ENCODE assay signal across 15 cellular contexts in the genomic region with DNA sequence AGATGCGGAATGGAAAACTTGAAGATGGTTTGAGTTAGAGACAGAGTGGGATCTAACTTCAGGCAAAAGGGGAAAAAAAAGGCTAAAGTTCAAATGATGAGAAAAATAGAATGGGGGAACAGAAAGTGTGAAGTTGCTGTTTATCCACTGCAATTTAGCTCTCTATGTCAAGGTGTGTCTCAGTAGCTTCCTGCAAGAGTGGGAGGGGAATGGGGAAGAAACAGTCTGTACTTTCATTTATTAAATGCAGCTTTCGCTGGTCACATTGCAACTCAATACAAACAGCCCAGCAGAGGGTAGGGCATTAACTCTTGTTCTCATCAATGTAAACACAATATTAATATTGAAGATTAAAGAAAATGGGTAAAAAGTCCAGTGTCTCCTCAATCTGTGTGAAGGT.
A peak's percentile ranks its signal among the peaks of the same experiment; 100 is the strongest.
DNase-seq lines count a peak whose midpoint lies in the region; TF ChIP-seq lines count a peak whose summit lies in the region.
"Had no signal": no experiment of that assay in that cellular context is flagged by ENCODE, and none has a peak within 500 bp of the region (broad histone marks: within the 10 kb centered on the region; RNA-seq: fewer than 3 reads in every experiment).

No MANE protein-coding gene starts in this region.

- H3K4me1 ChIP-seq in spleen, result peaks cover 0 to 50% (median 15%) of the 10 kb centered on the region in 6 donors
- H3K4me1 ChIP-seq in CD4-positive, alpha-beta memory T cell (ENCODE audit: insufficient read depth, low read length), result no peaks in the 10 kb centered on the region
- H3K4me1 ChIP-seq: HAP-1 had no signal

- TF ChIP-seq CTCF in GM13976 (IDR thresholded peaks at IDR 0.05; ENCODE audit: borderline replicate concordance, control extremely low read depth, extremely low read depth, insufficient read depth, missing control alignments) (no peak), SU-DHL-6 (IDR thresholded peaks at IDR 0.05; ENCODE audit: insufficient read depth, low read length, poor library complexity, severe bottlenecking) (no peak), spleen (IDR thresholded peaks at IDR 0.05 in 8 of 11, conservative IDR thresholded peaks at IDR 0.05 in 3 of 11) (no peak)

- TF ChIP-seq POLR2A in spleen (IDR thresholded peaks at IDR 0.05), result no peak

- WGBS in spleen, 5 donors, result 77 to 92% (median 85%) methylated on average over 2 of the region's 2 CpGs

- no peaks in the 10 kb centered on the region for H3K9me3 Mint-ChIP-seq in activated T-cell treated with anti-CD3 and anti-CD28 coated beads, Interleukin-2, amount 50 U/mL, for 24 hours
- H3K9me3 Mint-ChIP-seq in CD4-positive, alpha-beta memory T cell, result no peaks in the 10 kb centered on the region

- peaks cover 24% of the 10 kb centered on the region for H3F3A ChIP-seq in SU-DHL-6 (ENCODE audit: insufficient read depth)

- no peaks in the 10 kb centered on the region for H3K36me3 ChIP-seq in SU-DHL-6 (ENCODE audit: low read length)
- peaks cover 0 to 32% (median 0%) of the 10 kb centered on the region in 6 donors for H3K36me3 ChIP-seq in spleen
- H3K36me3 ChIP-seq in CD4-positive, alpha-beta memory T cell (ENCODE audit: insufficient read depth, low read length), result no peaks in the 10 kb centered on the region
- H3K36me3 ChIP-seq: HAP-1 had no signal

- intact Hi-C loops in spleen (cut with DNase I; ENCODE audit: low total_unique reads), result no loop called here
- intact Hi-C loops in CD4-positive, alpha-beta memory T cell (cut with micrococcal nuclease), result no loop called here

- H3K79me2 ChIP-seq in SU-DHL-6 (ENCODE audit: insufficient read depth, low read length), result no peaks in the 10 kb centered on the region

- H3K4me3 ChIP-seq in GM08714 (ENCODE audit: low read length) (peak overlapping the region; percentile 29; the same call in 1 of the 2 replicates), SU-DHL-6 (ENCODE audit: insufficient read depth, low read length, poor library complexity, severe bottlenecking) (peak overlapping the region; percentile 28), spleen (no peak overlapping the region)
- H3K4me3 ChIP-seq in CD4-positive, alpha-beta memory T cell (ENCODE audit: low read length in 2 of 2), result no peak overlapping the region
- H3K4me3 ChIP-seq: HAP-1 had no signal

- H4K20me1 ChIP-seq in SU-DHL-6 (ENCODE audit: low read depth, low read length), result no peaks in the 10 kb centered on the region

- H3K27ac ChIP-seq in SU-DHL-6 (ENCODE audit: low read depth, low read length) (peak overlapping the region; percentile 88), spleen (peak overlapping the region in 7 of 8 donors; percentile 0 to 86 (median 61))
- no peak overlapping the region for H3K27ac ChIP-seq in CD4-positive, alpha-beta memory T cell (ENCODE audit: low read depth, low read length)

- POLR2A ChIA-PET in CD4-positive, alpha-beta memory T cell (lab: Charles Lee; ENCODE audit: partially characterized antibody), result no interaction called here

- DNase-seq in GM13976 (ENCODE audit: low spot score) (peak; percentile 43), spleen (no peak), DMS79 (lab: John Stamatoyannopoulos, UW) (no peak)
- DNase-seq in activated T-cell treated with anti-CD3 and anti-CD28 coated beads, Interleukin-2, amount 50 U/mL, for 24 hours, result no peak
- DNase-seq in CD4-positive, alpha-beta memory T cell, result no peak
- DNase-seq: ACHN; CD8-positive, alpha-beta memory T cell; DMS 273 treated with DMSO at 0.1 percent for 48 hours; IMR-90; NCI-H1417; NCI-H510A treated with DMSO at 0.1 percent for 48 hours; SIG-M5 had no signal

- peak overlapping the region; percentile 16 for H2AFZ ChIP-seq in SU-DHL-6 (ENCODE audit: low read depth, low read length, severe bottlenecking)

- H3K27me3 ChIP-seq in SU-DHL-6 (ENCODE audit: low read length), result no peaks in the 10 kb centered on the region
- H3K27me3 ChIP-seq in spleen (replicated peaks in 1 of 7), result no peaks in the 10 kb centered on the region
- no peaks in the 10 kb centered on the region for H3K27me3 ChIP-seq in CD4-positive, alpha-beta memory T cell (ENCODE audit: insufficient read depth, low read length)

- H3K4me2 ChIP-seq in SU-DHL-6 (ENCODE audit: low read depth, low read length, poor library complexity, severe bottlenecking), result peak overlapping the region; percentile 59

- no peaks in the 10 kb centered on the region for H3K4me1 Mint-ChIP-seq in activated T-cell treated with anti-CD3 and anti-CD28 coated beads, Interleukin-2, amount 50 U/mL, for 24 hours (ENCODE audit: low read depth)
- no peaks in the 10 kb centered on the region for H3K4me1 Mint-ChIP-seq in CD4-positive, alpha-beta memory T cell
- H3K4me1 Mint-ChIP-seq: CD8-positive, alpha-beta memory T cell had no signal

- H3K9ac ChIP-seq in SU-DHL-6 (ENCODE audit: low read length), result peak overlapping the region; percentile 40

- H3K27ac Mint-ChIP-seq in activated T-cell treated with anti-CD3 and anti-CD28 coated beads, Interleukin-2, amount 50 U/mL, for 24 hours, result no peak overlapping the region
- no peak overlapping the region for H3K27ac Mint-ChIP-seq in CD4-positive, alpha-beta memory T cell
- H3K27ac Mint-ChIP-seq: CD8-positive, alpha-beta memory T cell had no signal

- no peak overlapping the region for H3K4me3 Mint-ChIP-seq in activated T-cell treated with anti-CD3 and anti-CD28 coated beads, Interleukin-2, amount 50 U/mL, for 24 hours
- no peak overlapping the region for H3K4me3 Mint-ChIP-seq in CD4-positive, alpha-beta memory T cell
- H3K4me3 Mint-ChIP-seq: CD8-positive, alpha-beta memory T cell had no signal

- H3K36me3 Mint-ChIP-seq in activated T-cell treated with anti-CD3 and anti-CD28 coated beads, Interleukin-2, amount 50 U/mL, for 24 hours (ENCODE audit: low read depth), result no peaks in the 10 kb centered on the region
- no peaks in the 10 kb centered on the region for H3K36me3 Mint-ChIP-seq in CD4-positive, alpha-beta memory T cell
- H3K36me3 Mint-ChIP-seq: CD8-positive, alpha-beta memory T cell had no signal

- H3K9me3 ChIP-seq in SU-DHL-6 (ENCODE audit: insufficient read depth, low read length) (no peaks in the 10 kb centered on the region), spleen (no peaks in the 10 kb centered on the region)
- no peaks in the 10 kb centered on the region for H3K9me3 ChIP-seq in CD4-positive, alpha-beta memory T cell (ENCODE audit: control insufficient read depth in 1 of 2, low read length in 2 of 2)
- H3K9me3 ChIP-seq: HAP-1 had no signal

- H3K27me3 Mint-ChIP-seq in activated T-cell treated with anti-CD3 and anti-CD28 coated beads, Interleukin-2, amount 50 U/mL, for 24 hours, result no peaks in the 10 kb centered on the region
- H3K27me3 Mint-ChIP-seq in CD4-positive, alpha-beta memory T cell, result peaks cover 0 to 1% of the 10 kb centered on the region in 2 donors
- H3K27me3 Mint-ChIP-seq: CD8-positive, alpha-beta memory T cell had no signal

- H3K9me2 ChIP-seq in SU-DHL-6 (replicated peaks; ENCODE audit: insufficient read depth, low read length), result no peaks in the 10 kb centered on the region

- in situ Hi-C loops in GM13976 (cut with MboI; ENCODE audit: low sequenced_read_pairs, unreplicated experiment), result no loop called here

- CTCF ChIA-PET in CD4-positive, alpha-beta memory T cell (lab: Charles Lee; ENCODE audit: partially characterized antibody), result no interaction called here

Comparison
In these comparisons a context has a peak if more than half of its experiments do, and no peak if none do; other contexts are left out.
1. H3K4me3 ChIP-seq: peak in GM08714 (single experiment) and SU-DHL-6 (single experiment); none in spleen (0 of 8) and CD4-positive, alpha-beta memory T cell (0 of 2).